Comparison of ENCODE assay signal across 24 cellular contexts in the genomic region with DNA sequence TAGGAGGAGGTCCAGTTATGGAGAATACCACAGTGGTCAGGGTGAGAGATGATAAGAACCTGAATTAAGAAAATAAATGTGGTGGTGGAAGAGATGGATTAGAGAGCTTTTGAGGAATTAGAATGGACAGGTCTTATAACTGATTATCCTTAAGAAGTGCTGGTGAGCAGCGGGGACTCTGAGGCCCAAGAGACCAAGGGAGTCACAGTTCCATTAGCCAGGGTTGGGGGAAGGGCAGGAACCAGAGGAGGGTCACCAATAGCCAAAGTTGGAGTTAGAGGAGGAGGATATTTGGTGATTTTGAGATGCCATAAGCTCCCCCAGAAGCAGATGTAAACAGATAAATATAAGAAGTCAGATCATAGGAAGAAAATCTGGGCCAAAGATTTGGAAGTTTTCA.
"Had no signal": no experiment of that assay in that cellular context is flagged by ENCODE, and none has a peak within 500 bp of the region (broad histone marks: within the 10 kb centered on the region; RNA-seq: fewer than 3 reads in every experiment).

No MANE protein-coding gene starts in this region.

- H3K36me3 Mint-ChIP-seq: mesothelial cell of epicardium, naive B cell had no signal

- H3K4me3 ChIP-seq: colonic mucosa, esophagus squamous epithelium, gastrocnemius medialis, heart right ventricle, left lung, lower lobe of right lung, mucosa of descending colon had no signal

- H3K4me3 Mint-ChIP-seq: dendritic cell treated with granulocyte-macrophage colony-stimulating factor and Interleukin-4, amounts not matched to agents 40 ng/mL and 50 ng/mL, for 4 days; effector memory CD8-positive, alpha-beta T cell; endodermal cell; mesothelial cell of epicardium; naive B cell had no signal

- ATAC-seq: effector memory CD8-positive, alpha-beta T cell; esophagus mucosa; gastrocnemius medialis; heart right ventricle; left cardiac atrium; left lung; left ventricle myocardium superior; lower lobe of right lung; mucosa of descending colon had no signal

- H3K36me3 ChIP-seq: colonic mucosa, esophagus squamous epithelium, gastrocnemius medialis, heart right ventricle, left lung, lower lobe of right lung had no signal

- H3K4me1 ChIP-seq: colonic mucosa, gastrocnemius medialis, heart right ventricle, left lung, lower lobe of right lung had no signal

- H3K27ac ChIP-seq: colonic mucosa, gastrocnemius medialis, heart right ventricle, left lung, lower lobe of right lung had no signal

- H3K9me3 Mint-ChIP-seq: dendritic cell treated with granulocyte-macrophage colony-stimulating factor and Interleukin-4, amounts not matched to agents 40 ng/mL and 50 ng/mL, for 4 days; effector memory CD8-positive, alpha-beta T cell; endodermal cell; mesothelial cell of epicardium; naive B cell had no signal

- H3K9me3 ChIP-seq: colonic mucosa, esophagus squamous epithelium, gastrocnemius medialis, heart right ventricle, left lung, lower lobe of right lung, mucosa of descending colon had no signal

- H3K27me3 Mint-ChIP-seq: effector memory CD8-positive, alpha-beta T cell had no signal

- H3K27me3 ChIP-seq: colonic mucosa, esophagus squamous epithelium, gastrocnemius medialis, left lung had no signal

- H3K27ac Mint-ChIP-seq: dendritic cell treated with granulocyte-macrophage colony-stimulating factor and Interleukin-4, amounts not matched to agents 40 ng/mL and 50 ng/mL, for 4 days; effector memory CD8-positive, alpha-beta T cell; endodermal cell; mesothelial cell of epicardium; naive B cell had no signal

- H3K4me1 Mint-ChIP-seq: endodermal cell, mesothelial cell of epicardium, naive B cell had no signal

- DNase-seq: colonic mucosa; cortex of kidney; effector CD8-positive, alpha-beta T cell; effector memory CD8-positive, alpha-beta T cell; endodermal cell; erythroblast; esophagus squamous epithelium; foreskin fibroblast; foreskin melanocyte; gastrocnemius medialis; glutamatergic neuron; head of caudate nucleus; heart right ventricle; hippocampal formation; left cardiac atrium; left lung; left ventricle myocardium superior; lower lobe of right lung; mesenchymal stem cell; mucosa of descending colon; naive B cell had no signal
